ENCODE assay signal across 29 cellular contexts in the genomic region with DNA sequence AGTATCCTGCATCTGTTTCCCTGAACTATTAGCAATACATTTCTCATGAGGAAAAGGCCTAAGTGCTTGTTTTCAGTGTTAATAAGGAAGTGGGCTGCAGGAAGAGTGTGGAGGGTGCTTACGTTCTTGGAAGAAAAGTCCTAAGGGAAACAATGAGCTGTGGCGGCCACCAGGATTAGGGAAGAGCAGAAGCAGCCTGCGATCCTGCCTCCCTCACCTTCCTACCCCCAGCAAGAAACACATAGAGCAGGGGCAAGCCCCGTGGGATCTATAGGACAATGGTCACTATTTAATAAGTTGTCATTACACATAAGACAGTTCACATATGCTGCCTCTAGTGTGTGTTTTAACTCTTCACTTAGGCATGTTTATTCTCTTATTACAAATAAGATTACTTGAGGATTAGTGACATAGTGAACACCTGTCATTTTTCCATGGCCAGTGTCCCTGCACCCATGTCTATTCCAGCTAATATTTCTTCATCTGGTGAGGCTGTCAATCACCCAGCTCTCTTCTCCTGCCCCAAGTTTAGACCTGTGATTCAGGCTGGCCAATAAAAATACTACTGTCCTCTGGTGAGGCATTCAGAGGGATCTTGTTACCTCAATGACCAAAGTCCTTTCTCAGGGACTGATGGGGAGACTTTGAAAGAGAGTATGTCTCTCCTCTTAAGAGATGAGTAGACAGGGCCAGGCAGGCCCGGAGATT.
"Had no signal": no experiment of that assay in that cellular context is flagged by ENCODE, and none has a peak within 500 bp of the region (broad histone marks: within the 10 kb centered on the region; RNA-seq: fewer than 3 reads in every experiment).

No MANE protein-coding gene starts in this region.

- H3K4me1 Mint-ChIP-seq: activated CD4-positive, alpha-beta T cell treated with anti-CD3 and anti-CD28 coated beads for 36 hours; activated CD4-positive, alpha-beta T cell treated with anti-CD3 and anti-CD28 coated beads, Interleukin-2, amount 10 ng/mL, durations not matched to agents 7 days and 5 days; activated naive CD4-positive, alpha-beta T cell treated with anti-CD3 and anti-CD28 coated beads, Interleukin-2, amount 50 U/mL, for 24 hours; activated naive CD8-positive, alpha-beta T cell treated with anti-CD3 and anti-CD28 coated beads, Interleukin-2, amount 10 ng/mL, durations not matched to agents 7 days and 5 days; WTC11 had no signal

- H3K4me3 Mint-ChIP-seq: activated CD4-positive, alpha-beta T cell treated with anti-CD3 and anti-CD28 coated beads for 36 hours; activated CD4-positive, alpha-beta T cell treated with anti-CD3 and anti-CD28 coated beads, Interleukin-2, amount 10 ng/mL, durations not matched to agents 7 days and 5 days; activated CD8-positive, alpha-beta T cell treated with anti-CD3 and anti-CD28 coated beads, Interleukin-2, amount 10 ng/mL, durations not matched to agents 7 days and 5 days; activated naive CD4-positive, alpha-beta T cell treated with anti-CD3 and anti-CD28 coated beads, Interleukin-2, amount 50 U/mL, for 24 hours; activated naive CD8-positive, alpha-beta T cell treated with anti-CD3 and anti-CD28 coated beads, Interleukin-2, amount 10 ng/mL, durations not matched to agents 7 days and 5 days; activated T-cell treated with anti-CD3 and anti-CD28 coated beads, Interleukin-2, amount 50 U/mL, for 24 hours; T-helper 1 cell treated with Interleukin-12 subunit alpha and Interleukin-12 subunit beta and Interleukin-4 antibody, amounts not matched to agents 30 μg/mL and 1 μg/mL, for 36 hours; T-helper 2 cell treated with Interferon-gamma antibody and Interleukin-4, amounts not matched to agents 5 μg/mL and 100 μg/mL, for 36 hours; WTC11 had no signal

- DNase-seq: activated CD4-positive, alpha-beta T cell treated with anti-CD3 and anti-CD28 coated beads for 36 hours; activated CD4-positive, alpha-beta T cell treated with anti-CD3 and anti-CD28 coated beads, Interleukin-2, amount 10 ng/mL, durations not matched to agents 7 days and 5 days; activated CD4-positive, alpha-beta T cell treated with anti-CD3 and anti-CD28 coated beads, Interleukin-2, amount 50 U/mL, for 48 hours; activated CD8-positive, alpha-beta T cell treated with anti-CD3 and anti-CD28 coated beads, Interleukin-2, amount 10 ng/mL, durations not matched to agents 7 days and 5 days; activated gamma-delta T cell; activated naive CD4-positive, alpha-beta T cell treated with Interleukin-2 at 50 U/mL for 16 hours; activated naive CD8-positive, alpha-beta T cell treated with anti-CD3 and anti-CD28 coated beads, Interleukin-2, amount 10 ng/mL, durations not matched to agents 7 days and 5 days; activated T-cell treated with anti-CD3 and anti-CD28 coated beads, Interleukin-2, amount 50 U/mL, for 24 hours; adrenal gland; body of pancreas; KG1; NCI-H1092; NCI-H1436 treated with DMSO at 0.1 percent for 48 hours; NCI-H1694 treated with DMSO at 0.1 percent for 48 hours; NCI-H2029; NCI-H2107; NCI-H345; PC-3; Peyer's patch; SHP77 treated with DMSO at 0.1 percent for 48 hours; SK-N-SH had no signal

- H3K9me3 ChIP-seq: adrenal gland, body of pancreas, breast epithelium, Peyer's patch, SK-N-SH had no signal

- H3K9me3 Mint-ChIP-seq: activated naive CD4-positive, alpha-beta T cell treated with anti-CD3 and anti-CD28 coated beads, Interleukin-2, amount 50 U/mL, for 24 hours; activated T-helper 2 cell treated with anti-CD3 and anti-CD28 coated beads, Interferon-gamma antibody, Interleukin-2, Interleukin-4, amounts not matched to agents 10 μg/mL and 5 μg/mL and 100 μg/mL, durations not matched to agents 14 hours and 24 hours and 36 hours; T-helper 1 cell treated with Interleukin-12 subunit alpha and Interleukin-12 subunit beta and Interleukin-4 antibody, amounts not matched to agents 30 μg/mL and 1 μg/mL, for 36 hours; WTC11 had no signal

- H3K36me3 ChIP-seq: adrenal gland, breast epithelium, Peyer's patch, SJSA1 had no signal

- H3K4me2 ChIP-seq: SK-N-SH had no signal

- H3K27me3 Mint-ChIP-seq: activated CD4-positive, alpha-beta T cell treated with anti-CD3 and anti-CD28 coated beads for 36 hours; activated CD4-positive, alpha-beta T cell treated with anti-CD3 and anti-CD28 coated beads, Interleukin-2, amount 10 ng/mL, durations not matched to agents 7 days and 5 days; activated naive CD4-positive, alpha-beta T cell treated with anti-CD3 and anti-CD28 coated beads, Interleukin-2, amount 50 U/mL, for 24 hours; activated naive CD8-positive, alpha-beta T cell treated with anti-CD3 and anti-CD28 coated beads, Interleukin-2, amount 10 ng/mL, durations not matched to agents 7 days and 5 days; activated T-cell treated with anti-CD3 and anti-CD28 coated beads, Interleukin-2, amount 50 U/mL, for 24 hours had no signal

- H3K27me3 ChIP-seq: adrenal gland, body of pancreas, breast epithelium, Peyer's patch, SJSA1 had no signal

- ATAC-seq: activated CD4-positive, alpha-beta T cell treated with anti-CD3 and anti-CD28 coated beads for 36 hours; activated CD4-positive, CD25-positive, alpha-beta regulatory T cell treated with anti-CD3 and anti-CD28 coated beads, Interleukin-2, amount 50 U/mL, for 24 hours; activated CD8-positive, alpha-beta T cell treated with anti-CD3 and anti-CD28 coated beads, Interleukin-2, amount 10 ng/mL, durations not matched to agents 7 days and 5 days; body of pancreas; PC-3 had no signal

- H3K27ac Mint-ChIP-seq: activated CD4-positive, alpha-beta T cell treated with anti-CD3 and anti-CD28 coated beads for 36 hours; activated CD4-positive, alpha-beta T cell treated with anti-CD3 and anti-CD28 coated beads, Interleukin-2, amount 10 ng/mL, durations not matched to agents 7 days and 5 days; activated CD8-positive, alpha-beta T cell treated with anti-CD3 and anti-CD28 coated beads, Interleukin-2, amount 10 ng/mL, durations not matched to agents 7 days and 5 days; activated naive CD4-positive, alpha-beta T cell treated with anti-CD3 and anti-CD28 coated beads, Interleukin-2, amount 50 U/mL, for 24 hours; activated naive CD8-positive, alpha-beta T cell treated with anti-CD3 and anti-CD28 coated beads, Interleukin-2, amount 10 ng/mL, durations not matched to agents 7 days and 5 days; activated T-cell treated with anti-CD3 and anti-CD28 coated beads, Interleukin-2, amount 50 U/mL, for 24 hours; activated T-helper 2 cell treated with anti-CD3 and anti-CD28 coated beads, Interferon-gamma antibody, Interleukin-2, Interleukin-4, amounts not matched to agents 10 μg/mL and 5 μg/mL and 100 μg/mL, durations not matched to agents 14 hours and 24 hours and 36 hours; T-helper 1 cell treated with Interleukin-12 subunit alpha and Interleukin-12 subunit beta and Interleukin-4 antibody, amounts not matched to agents 30 μg/mL and 1 μg/mL, for 36 hours; T-helper 2 cell treated with Interferon-gamma antibody and Interleukin-4, amounts not matched to agents 5 μg/mL and 100 μg/mL, for 36 hours; WTC11 had no signal

- H3K4me3 ChIP-seq: adrenal gland, body of pancreas, breast epithelium, Peyer's patch, SJSA1 had no signal

- H3K36me3 Mint-ChIP-seq: activated naive CD4-positive, alpha-beta T cell treated with anti-CD3 and anti-CD28 coated beads, Interleukin-2, amount 50 U/mL, for 24 hours; activated naive CD8-positive, alpha-beta T cell treated with anti-CD3 and anti-CD28 coated beads, Interleukin-2, amount 10 ng/mL, durations not matched to agents 7 days and 5 days; WTC11 had no signal

- H3K4me1 ChIP-seq: adrenal gland, body of pancreas, breast epithelium, Peyer's patch, SJSA1 had no signal

- H3K27ac ChIP-seq: adrenal gland, body of pancreas, breast epithelium, Peyer's patch, SJSA1 had no signal
